1 cellular context compared by ENCODE assay signal in the genomic region with DNA sequence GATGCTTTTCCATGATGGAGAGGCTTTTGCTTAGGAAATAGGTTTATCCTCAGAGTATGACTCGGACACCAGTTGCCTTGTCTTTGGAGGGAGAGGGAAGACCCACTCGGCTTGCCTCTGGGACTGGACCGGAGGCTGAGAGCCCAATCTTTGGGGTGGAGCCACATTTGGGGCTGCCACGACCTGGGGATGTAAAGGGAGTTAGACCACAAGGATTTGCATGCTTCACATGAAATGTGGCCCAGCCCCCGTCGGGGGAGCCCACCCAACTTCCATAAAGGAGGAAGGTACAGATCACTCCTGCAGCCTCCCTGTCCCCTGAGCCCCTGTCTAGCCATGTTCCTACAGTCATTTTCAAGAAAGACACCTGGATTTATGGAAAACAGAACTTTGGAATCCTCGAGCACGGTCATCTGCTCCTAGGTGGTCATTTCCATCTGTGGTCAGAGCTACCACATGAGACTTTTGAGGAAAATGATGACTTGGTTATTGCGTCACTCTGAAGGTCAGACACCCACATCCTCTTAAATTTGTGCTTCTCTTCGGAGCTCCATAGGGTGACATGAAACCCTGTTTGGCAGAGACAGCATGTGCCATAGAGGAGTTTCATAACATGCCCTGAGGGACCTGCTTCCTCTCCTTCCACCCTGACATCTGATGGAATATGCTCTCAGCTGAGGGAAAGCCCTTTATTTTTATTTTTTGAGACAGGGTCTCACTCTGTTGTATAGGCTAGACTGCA.
TF ChIP-seq lines count a peak whose summit lies in the region.

No MANE protein-coding gene starts in this region.

TF ChIP-seq in K562, 482 proteins besides CTCF, POLR2A, EP300 and RAD21 (continued from another document and continues in another):
- peak in 1 of 2 experiments; percentile 51; a peak in 2 of 4 replicates for TF ChIP-seq TRIM24 (IDR thresholded peaks at IDR 0.05)
- peak; percentile 82 for TF ChIP-seq L3MBTL2 (IDR thresholded peaks at IDR 0.05)
- TF ChIP-seq ESRRA (IDR thresholded peaks at IDR 0.05; ENCODE audit: borderline replicate concordance, low read depth), result peak; percentile 70; the same call in 1 of the 2 replicates
- no peak for TF ChIP-seq EP400 (IDR thresholded peaks at IDR 0.05)
- no peak for TF ChIP-seq ASH1L (IDR thresholded peaks at IDR 0.05; ENCODE audit: borderline replicate concordance, low read depth, partially characterized antibody)
- peak; percentile 74 for TF ChIP-seq JUND (IDR thresholded peaks at IDR 0.05; ENCODE audit: borderline replicate concordance, low read depth, low read length)
- TF ChIP-seq JUND (tag; IDR thresholded peaks at IDR 0.05; ENCODE audit: borderline replicate concordance, low read depth, low read length), result no peak
- TF ChIP-seq NR2C2 (CRISPR knock-in tag; IDR thresholded peaks at IDR 0.05), result no peak
- peak; percentile 57; the same call in 1 of the 2 replicates for TF ChIP-seq NR2C2 (tag; IDR thresholded peaks at IDR 0.05)
- TF ChIP-seq, protein P1, sequence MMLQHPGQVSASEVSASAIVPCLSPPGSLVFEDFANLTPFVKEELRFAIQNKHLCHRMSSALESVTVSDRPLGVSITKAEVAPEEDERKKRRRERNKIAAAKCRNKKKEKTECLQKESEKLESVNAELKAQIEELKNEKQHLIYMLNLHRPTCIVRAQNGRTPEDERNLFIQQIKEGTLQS (IDR thresholded peaks at IDR 0.05), result peak; percentile 96
- TF ChIP-seq, protein P1 (CRISPR knock-in tag; conservative IDR thresholded peaks at IDR 0.05), result no peak
- TF ChIP-seq ARID1B (IDR thresholded peaks at IDR 0.05), result peak; percentile 15; the same call in 1 of the 2 replicates
- no peak for TF ChIP-seq ZNF780A (CRISPR knock-in tag; IDR thresholded peaks at IDR 0.05)
- TF ChIP-seq GABPB2 (CRISPR knock-in tag; conservative IDR thresholded peaks at IDR 0.05), result no peak
- TF ChIP-seq, protein P2, sequence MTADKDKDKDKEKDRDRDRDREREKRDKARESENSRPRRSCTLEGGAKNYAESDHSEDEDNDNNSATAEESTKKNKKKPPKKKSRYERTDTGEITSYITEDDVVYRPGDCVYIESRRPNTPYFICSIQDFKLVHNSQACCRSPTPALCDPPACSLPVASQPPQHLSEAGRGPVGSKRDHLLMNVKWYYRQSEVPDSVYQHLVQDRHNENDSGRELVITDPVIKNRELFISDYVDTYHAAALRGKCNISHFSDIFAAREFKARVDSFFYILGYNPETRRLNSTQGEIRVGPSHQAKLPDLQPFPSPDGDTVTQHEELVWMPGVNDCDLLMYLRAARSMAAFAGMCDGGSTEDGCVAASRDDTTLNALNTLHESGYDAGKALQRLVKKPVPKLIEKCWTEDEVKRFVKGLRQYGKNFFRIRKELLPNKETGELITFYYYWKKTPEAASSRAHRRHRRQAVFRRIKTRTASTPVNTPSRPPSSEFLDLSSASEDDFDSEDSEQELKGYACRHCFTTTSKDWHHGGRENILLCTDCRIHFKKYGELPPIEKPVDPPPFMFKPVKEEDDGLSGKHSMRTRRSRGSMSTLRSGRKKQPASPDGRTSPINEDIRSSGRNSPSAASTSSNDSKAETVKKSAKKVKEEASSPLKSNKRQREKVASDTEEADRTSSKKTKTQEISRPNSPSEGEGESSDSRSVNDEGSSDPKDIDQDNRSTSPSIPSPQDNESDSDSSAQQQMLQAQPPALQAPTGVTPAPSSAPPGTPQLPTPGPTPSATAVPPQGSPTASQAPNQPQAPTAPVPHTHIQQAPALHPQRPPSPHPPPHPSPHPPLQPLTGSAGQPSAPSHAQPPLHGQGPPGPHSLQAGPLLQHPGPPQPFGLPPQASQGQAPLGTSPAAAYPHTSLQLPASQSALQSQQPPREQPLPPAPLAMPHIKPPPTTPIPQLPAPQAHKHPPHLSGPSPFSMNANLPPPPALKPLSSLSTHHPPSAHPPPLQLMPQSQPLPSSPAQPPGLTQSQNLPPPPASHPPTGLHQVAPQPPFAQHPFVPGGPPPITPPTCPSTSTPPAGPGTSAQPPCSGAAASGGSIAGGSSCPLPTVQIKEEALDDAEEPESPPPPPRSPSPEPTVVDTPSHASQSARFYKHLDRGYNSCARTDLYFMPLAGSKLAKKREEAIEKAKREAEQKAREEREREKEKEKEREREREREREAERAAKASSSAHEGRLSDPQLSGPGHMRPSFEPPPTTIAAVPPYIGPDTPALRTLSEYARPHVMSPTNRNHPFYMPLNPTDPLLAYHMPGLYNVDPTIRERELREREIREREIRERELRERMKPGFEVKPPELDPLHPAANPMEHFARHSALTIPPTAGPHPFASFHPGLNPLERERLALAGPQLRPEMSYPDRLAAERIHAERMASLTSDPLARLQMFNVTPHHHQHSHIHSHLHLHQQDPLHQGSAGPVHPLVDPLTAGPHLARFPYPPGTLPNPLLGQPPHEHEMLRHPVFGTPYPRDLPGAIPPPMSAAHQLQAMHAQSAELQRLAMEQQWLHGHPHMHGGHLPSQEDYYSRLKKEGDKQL (CRISPR knock-in tag; IDR thresholded peaks at IDR 0.05; ENCODE audit: borderline replicate concordance), result no peak
- TF ChIP-seq ZNF77 (CRISPR knock-in tag; IDR thresholded peaks at IDR 0.05), result no peak
- peak; percentile 38; the same call in 1 of the 2 replicates for TF ChIP-seq CREM (IDR thresholded peaks at IDR 0.05; ENCODE audit: low read depth)
- TF ChIP-seq, protein P3, sequence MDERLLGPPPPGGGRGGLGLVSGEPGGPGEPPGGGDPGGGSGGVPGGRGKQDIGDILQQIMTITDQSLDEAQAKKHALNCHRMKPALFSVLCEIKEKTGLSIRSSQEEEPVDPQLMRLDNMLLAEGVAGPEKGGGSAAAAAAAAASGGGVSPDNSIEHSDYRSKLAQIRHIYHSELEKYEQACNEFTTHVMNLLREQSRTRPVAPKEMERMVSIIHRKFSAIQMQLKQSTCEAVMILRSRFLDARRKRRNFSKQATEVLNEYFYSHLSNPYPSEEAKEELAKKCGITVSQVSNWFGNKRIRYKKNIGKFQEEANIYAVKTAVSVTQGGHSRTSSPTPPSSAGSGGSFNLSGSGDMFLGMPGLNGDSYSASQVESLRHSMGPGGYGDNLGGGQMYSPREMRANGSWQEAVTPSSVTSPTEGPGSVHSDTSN (CRISPR knock-in tag; IDR thresholded peaks at IDR 0.05; ENCODE audit: low read depth), result no peak
- TF ChIP-seq, protein P3 (tag; conservative IDR thresholded peaks at IDR 0.05; ENCODE audit: low read depth), result no peak
- TF ChIP-seq CEBPB (tag; IDR thresholded peaks at IDR 0.05), result peak; percentile 87
- TF ChIP-seq, protein P4, sequence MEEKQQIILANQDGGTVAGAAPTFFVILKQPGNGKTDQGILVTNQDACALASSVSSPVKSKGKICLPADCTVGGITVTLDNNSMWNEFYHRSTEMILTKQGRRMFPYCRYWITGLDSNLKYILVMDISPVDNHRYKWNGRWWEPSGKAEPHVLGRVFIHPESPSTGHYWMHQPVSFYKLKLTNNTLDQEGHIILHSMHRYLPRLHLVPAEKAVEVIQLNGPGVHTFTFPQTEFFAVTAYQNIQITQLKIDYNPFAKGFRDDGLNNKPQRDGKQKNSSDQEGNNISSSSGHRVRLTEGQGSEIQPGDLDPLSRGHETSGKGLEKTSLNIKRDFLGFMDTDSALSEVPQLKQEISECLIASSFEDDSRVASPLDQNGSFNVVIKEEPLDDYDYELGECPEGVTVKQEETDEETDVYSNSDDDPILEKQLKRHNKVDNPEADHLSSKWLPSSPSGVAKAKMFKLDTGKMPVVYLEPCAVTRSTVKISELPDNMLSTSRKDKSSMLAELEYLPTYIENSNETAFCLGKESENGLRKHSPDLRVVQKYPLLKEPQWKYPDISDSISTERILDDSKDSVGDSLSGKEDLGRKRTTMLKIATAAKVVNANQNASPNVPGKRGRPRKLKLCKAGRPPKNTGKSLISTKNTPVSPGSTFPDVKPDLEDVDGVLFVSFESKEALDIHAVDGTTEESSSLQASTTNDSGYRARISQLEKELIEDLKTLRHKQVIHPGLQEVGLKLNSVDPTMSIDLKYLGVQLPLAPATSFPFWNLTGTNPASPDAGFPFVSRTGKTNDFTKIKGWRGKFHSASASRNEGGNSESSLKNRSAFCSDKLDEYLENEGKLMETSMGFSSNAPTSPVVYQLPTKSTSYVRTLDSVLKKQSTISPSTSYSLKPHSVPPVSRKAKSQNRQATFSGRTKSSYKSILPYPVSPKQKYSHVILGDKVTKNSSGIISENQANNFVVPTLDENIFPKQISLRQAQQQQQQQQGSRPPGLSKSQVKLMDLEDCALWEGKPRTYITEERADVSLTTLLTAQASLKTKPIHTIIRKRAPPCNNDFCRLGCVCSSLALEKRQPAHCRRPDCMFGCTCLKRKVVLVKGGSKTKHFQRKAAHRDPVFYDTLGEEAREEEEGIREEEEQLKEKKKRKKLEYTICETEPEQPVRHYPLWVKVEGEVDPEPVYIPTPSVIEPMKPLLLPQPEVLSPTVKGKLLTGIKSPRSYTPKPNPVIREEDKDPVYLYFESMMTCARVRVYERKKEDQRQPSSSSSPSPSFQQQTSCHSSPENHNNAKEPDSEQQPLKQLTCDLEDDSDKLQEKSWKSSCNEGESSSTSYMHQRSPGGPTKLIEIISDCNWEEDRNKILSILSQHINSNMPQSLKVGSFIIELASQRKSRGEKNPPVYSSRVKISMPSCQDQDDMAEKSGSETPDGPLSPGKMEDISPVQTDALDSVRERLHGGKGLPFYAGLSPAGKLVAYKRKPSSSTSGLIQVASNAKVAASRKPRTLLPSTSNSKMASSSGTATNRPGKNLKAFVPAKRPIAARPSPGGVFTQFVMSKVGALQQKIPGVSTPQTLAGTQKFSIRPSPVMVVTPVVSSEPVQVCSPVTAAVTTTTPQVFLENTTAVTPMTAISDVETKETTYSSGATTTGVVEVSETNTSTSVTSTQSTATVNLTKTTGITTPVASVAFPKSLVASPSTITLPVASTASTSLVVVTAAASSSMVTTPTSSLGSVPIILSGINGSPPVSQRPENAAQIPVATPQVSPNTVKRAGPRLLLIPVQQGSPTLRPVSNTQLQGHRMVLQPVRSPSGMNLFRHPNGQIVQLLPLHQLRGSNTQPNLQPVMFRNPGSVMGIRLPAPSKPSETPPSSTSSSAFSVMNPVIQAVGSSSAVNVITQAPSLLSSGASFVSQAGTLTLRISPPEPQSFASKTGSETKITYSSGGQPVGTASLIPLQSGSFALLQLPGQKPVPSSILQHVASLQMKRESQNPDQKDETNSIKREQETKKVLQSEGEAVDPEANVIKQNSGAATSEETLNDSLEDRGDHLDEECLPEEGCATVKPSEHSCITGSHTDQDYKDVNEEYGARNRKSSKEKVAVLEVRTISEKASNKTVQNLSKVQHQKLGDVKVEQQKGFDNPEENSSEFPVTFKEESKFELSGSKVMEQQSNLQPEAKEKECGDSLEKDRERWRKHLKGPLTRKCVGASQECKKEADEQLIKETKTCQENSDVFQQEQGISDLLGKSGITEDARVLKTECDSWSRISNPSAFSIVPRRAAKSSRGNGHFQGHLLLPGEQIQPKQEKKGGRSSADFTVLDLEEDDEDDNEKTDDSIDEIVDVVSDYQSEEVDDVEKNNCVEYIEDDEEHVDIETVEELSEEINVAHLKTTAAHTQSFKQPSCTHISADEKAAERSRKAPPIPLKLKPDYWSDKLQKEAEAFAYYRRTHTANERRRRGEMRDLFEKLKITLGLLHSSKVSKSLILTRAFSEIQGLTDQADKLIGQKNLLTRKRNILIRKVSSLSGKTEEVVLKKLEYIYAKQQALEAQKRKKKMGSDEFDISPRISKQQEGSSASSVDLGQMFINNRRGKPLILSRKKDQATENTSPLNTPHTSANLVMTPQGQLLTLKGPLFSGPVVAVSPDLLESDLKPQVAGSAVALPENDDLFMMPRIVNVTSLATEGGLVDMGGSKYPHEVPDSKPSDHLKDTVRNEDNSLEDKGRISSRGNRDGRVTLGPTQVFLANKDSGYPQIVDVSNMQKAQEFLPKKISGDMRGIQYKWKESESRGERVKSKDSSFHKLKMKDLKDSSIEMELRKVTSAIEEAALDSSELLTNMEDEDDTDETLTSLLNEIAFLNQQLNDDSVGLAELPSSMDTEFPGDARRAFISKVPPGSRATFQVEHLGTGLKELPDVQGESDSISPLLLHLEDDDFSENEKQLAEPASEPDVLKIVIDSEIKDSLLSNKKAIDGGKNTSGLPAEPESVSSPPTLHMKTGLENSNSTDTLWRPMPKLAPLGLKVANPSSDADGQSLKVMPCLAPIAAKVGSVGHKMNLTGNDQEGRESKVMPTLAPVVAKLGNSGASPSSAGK (IDR thresholded peaks at IDR 0.05), result peak; percentile 70
- TF ChIP-seq SPI1 (IDR thresholded peaks at IDR 0.05; ENCODE audit: borderline replicate concordance, low read depth, low read length), result no peak
- peak; percentile 63 for TF ChIP-seq ZNF589 (CRISPR knock-in tag; IDR thresholded peaks at IDR 0.05; ENCODE audit: low read depth)
